Comparison of ENCODE assay signal across 1 cellular context in the genomic region with DNA sequence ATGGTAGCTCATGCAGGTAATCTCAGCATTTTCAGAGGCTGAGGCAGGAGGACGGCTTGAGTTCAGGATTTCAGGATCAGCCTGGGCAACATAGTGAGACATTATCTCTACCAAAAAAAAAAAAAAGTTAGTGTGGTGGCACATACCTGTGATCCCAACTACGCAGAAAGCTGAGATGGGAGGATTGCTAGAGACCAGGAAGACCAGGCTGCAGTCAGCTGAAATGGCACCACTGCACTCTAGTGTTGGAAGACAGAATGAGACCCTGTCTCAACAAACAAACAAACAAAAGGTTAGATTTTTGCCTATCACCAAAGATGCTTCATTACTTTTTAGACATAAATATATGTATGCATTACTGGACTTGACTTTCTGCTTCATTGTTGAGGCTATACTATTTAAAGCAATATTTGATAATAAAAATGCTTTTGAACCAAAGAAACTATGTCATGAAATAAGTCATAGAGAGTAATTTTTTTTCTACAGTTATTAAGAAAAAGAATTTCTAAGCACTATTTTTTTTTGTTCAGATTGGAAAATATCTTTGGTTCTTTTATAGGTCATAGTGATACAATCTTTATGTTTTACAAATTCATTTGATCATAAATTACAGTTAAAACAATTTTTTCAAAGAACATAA.
TF ChIP-seq lines count a peak whose summit lies in the region.

No MANE protein-coding gene starts in this region.

TF ChIP-seq in H1, 55 proteins besides CTCF, POLR2A, EP300 and RAD21:
- TF ChIP-seq POU5F1 (IDR thresholded peaks at IDR 0.05; ENCODE audit: low read depth, low read length) (0 out of 2 replicates have a peak, but pooled peaks have one; percentile 8), TEAD4 (IDR thresholded peaks at IDR 0.05; ENCODE audit: low read depth, low read length) (0 out of 2 replicates have a peak, but pooled peaks have one; percentile 47), KDM1A (IDR thresholded peaks at IDR 0.05; ENCODE audit: borderline replicate concordance, low read length) (no peak)
